13 cellular contexts compared by ENCODE assay signal in the genomic region with DNA sequence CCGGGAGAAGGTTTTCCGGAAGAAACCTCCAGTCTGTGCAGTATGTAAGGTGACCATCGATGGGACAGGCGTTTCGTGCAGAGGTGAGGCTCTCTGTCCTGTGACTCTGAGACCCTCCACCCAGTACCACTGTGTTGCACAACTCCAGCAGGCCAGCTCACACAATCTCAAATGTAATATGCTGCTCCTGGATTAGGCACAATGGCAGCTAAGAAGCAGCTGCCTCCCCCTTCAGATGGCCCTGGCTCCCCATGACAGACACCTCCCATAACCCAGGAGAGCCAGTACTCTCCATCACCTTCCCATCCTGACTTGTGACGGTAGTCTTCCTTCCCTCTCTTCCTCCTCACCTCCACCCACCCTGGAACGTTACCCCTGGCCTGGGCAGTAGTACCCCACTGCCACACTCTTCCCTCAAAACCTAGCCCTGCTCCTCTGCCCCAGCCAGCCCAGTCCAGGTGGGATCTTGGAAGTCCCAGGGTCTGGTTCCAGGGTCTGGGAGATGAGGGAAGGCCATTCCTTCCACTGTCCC. TPM values are rescaled to one million over a fixed set of nuclear protein-coding genes. Genes with fewer than 3 reads are reported as not detected.
DNase-seq lines count a peak whose midpoint lies in the region; ATAC-seq, FAIRE-seq and TF ChIP-seq lines count a peak whose summit lies in the region.
"Had no signal": no experiment of that assay in that cellular context is flagged by ENCODE, and none has a peak within 500 bp of the region (broad histone marks: within the 10 kb centered on the region; RNA-seq: fewer than 3 reads in every experiment).

No MANE protein-coding gene starts in this region.

- in situ Hi-C loops in GM23248 (cut with MboI) (no loop called here), mammary epithelial cell (cut with MboI; ENCODE audit: low sequenced_read_pairs in 2 of 2) (loop anchor here in 1 of 2 donors (25.0 kb wide), 1 partner anchor 235 kb away; a partner anchor contains a TSS), HepG2 (cut with HindIII; ENCODE audit: extremely low pct_ligation_motif_present, low pct_unique_long_range_greater_than_20kb) (no loop called here), GM13976 (cut with MboI; ENCODE audit: low sequenced_read_pairs, unreplicated experiment) (no loop called here)

- 61% methylated on average over 7 of the region's 7 CpGs for WGBS in GM23248 (ENCODE audit: low coverage in 1 of 2, low lambda C conversion rate in 2 of 2, missing lambda C conversion rate in 2 of 2), 2 experiments
- WGBS in mammary epithelial cell (ENCODE audit: low coverage, missing lambda C conversion rate): 38% methylated on average over 3 of the region's 7 CpGs
- WGBS in HepG2 (ENCODE audit: low lambda C conversion rate): 15% methylated on average over 7 of the region's 7 CpGs

- no peaks in the 10 kb centered on the region for H4K20me1 ChIP-seq in GM23248 (ENCODE audit: insufficient read depth)
- H4K20me1 ChIP-seq in mammary epithelial cell (ENCODE audit: insufficient read depth, low read length): no peaks in the 10 kb centered on the region
- H4K20me1 ChIP-seq in HepG2 (ENCODE audit: insufficient read depth, low read length): no peaks in the 10 kb centered on the region

- BruUV-seq in mammary epithelial cell (replicated peaks; lab: Mats Ljungman, UMichigan) (no TSS peak), HepG2 (replicated peaks; lab: Mats Ljungman, UMichigan) (TSS peak; percentile 35)

- peaks cover 33% of the 10 kb centered on the region for H3F3A ChIP-seq in GM23248 (ENCODE audit: insufficient read depth)

- no peak for TF ChIP-seq EP300 in HepG2 (IDR thresholded peaks at IDR 0.05; ENCODE audit: low read depth in 2 of 2, low read length in 2 of 2)
- TF ChIP-seq EP300 in HepG2 (CRISPR knock-in tag; IDR thresholded peaks at IDR 0.05; ENCODE audit: borderline replicate concordance): no peak

- DNase-seq in GM23248: no peak
- no peak for DNase-seq in mammary epithelial cell
- no peak for DNase-seq in HepG2 (ENCODE audit: low spot score)
- no peak for DNase-seq in activated naive CD4-positive, alpha-beta T cell treated with Interleukin-2 at 50 U/mL for 16 hours
- DNase-seq in GM13976 (ENCODE audit: low spot score): no peak
- no peak for DNase-seq in NK-92 (lab: John Stamatoyannopoulos, UW; ENCODE audit: unreplicated experiment)
- DNase-seq in MV-4-11 (lab: John Stamatoyannopoulos, UW): no peak
- DNase-seq: activated CD4-positive, alpha-beta memory T cell treated with anti-CD3 and anti-CD28 coated beads, Interleukin-2, amount 10 ng/mL, durations not matched to agents 7 days and 5 days; cortex of kidney; stimulated activated CD4-positive, alpha-beta T cell treated with anti-CD3 and anti-CD28 coated beads, Interleukin-1b, Interleukin-23, amount 100 ng/mL, for 48 hours had no signal

- H3K9ac ChIP-seq in GM23248 (peak overlapping the region; percentile 95), mammary epithelial cell (ENCODE audit: insufficient read depth, low read length) (no peak overlapping the region), HepG2 (ENCODE audit: insufficient read depth, low read depth, low read length) (peak overlapping the region; percentile 77), stomach smooth muscle (ENCODE audit: low read length in 2 of 2) (peak overlapping the region; percentile 26 to 76)

- H3K9me2 ChIP-seq in GM23248 (ENCODE audit: insufficient read depth): no peaks in the 10 kb centered on the region

- TF ChIP-seq POLR2A in HepG2 (IDR thresholded peaks at IDR 0.05; ENCODE audit: insufficient read depth in 1 of 2, low read depth in 2 of 2, low read length in 2 of 2): no peak

- H3K4me3 ChIP-seq in GM23248 (peak overlapping the region; percentile 87), mammary epithelial cell (replicated peaks in 1 of 3; ENCODE audit: insufficient read depth in 1 of 3, low read depth in 2 of 3, low read length in 3 of 3) (no peak overlapping the region), HepG2 (replicated peaks in 1 of 3; ENCODE audit: insufficient read depth in 1 of 3, low read depth in 2 of 3, low read length in 3 of 3) (peak overlapping the region; percentile 26 to 80 (median 74)), stomach smooth muscle (ENCODE audit: low read length in 2 of 2) (peak overlapping the region; percentile 50 to 73)

- H3K79me2 ChIP-seq in GM23248 (ENCODE audit: insufficient read depth) (peaks cover 27% of the 10 kb centered on the region), mammary epithelial cell (ENCODE audit: insufficient read depth, low read length) (peaks cover 31% of the 10 kb centered on the region), HepG2 (ENCODE audit: insufficient read depth, low read length) (peaks cover 18% of the 10 kb centered on the region)

- no peak for TF ChIP-seq RAD21 in HepG2 (CRISPR knock-in tag; IDR thresholded peaks at IDR 0.05)

- H3K27me3 ChIP-seq in GM23248 (replicated peaks; ENCODE audit: insufficient read depth) (no peaks in the 10 kb centered on the region), mammary epithelial cell (ENCODE audit: insufficient read depth, low read length) (no peaks in the 10 kb centered on the region), HepG2 (ENCODE audit: control insufficient read depth in 1 of 2, insufficient read depth in 2 of 2, low read length in 2 of 2) (no peaks in the 10 kb centered on the region), stomach smooth muscle (ENCODE audit: control insufficient read depth in 1 of 2, insufficient read depth in 2 of 2, low read length in 2 of 2) (no peaks in the 10 kb centered on the region)

- CTCF ChIA-PET in mammary epithelial cell (lab: Charles Lee; ENCODE audit: low non-redundant PET): no interaction called here
- CTCF ChIA-PET in HepG2 (lab: Yijun Ruan, JAX; ENCODE audit: low intra/inter-chr PET ratio, low total read pairs): no interaction called here

- dilution Hi-C loops in mammary epithelial cell (cut with HindIII; ENCODE audit: low sequenced_read_pairs): no loop called here

- H2AFZ ChIP-seq in GM23248: no peak overlapping the region
- H2AFZ ChIP-seq in mammary epithelial cell (ENCODE audit: low read depth, low read length): no peak overlapping the region
- no peak overlapping the region for H2AFZ ChIP-seq in HepG2 (ENCODE audit: low read length)

- H3K4me2 ChIP-seq in GM23248 (ENCODE audit: unreplicated experiment): peak overlapping the region; percentile 99
- peak overlapping the region; percentile 85 for H3K4me2 ChIP-seq in mammary epithelial cell (ENCODE audit: insufficient read depth, low read depth, low read length)
- H3K4me2 ChIP-seq in HepG2 (ENCODE audit: low read depth, low read length): peak overlapping the region; percentile 95

- no peak for ATAC-seq in HepG2

- H3K9me3 ChIP-seq in GM23248 (ENCODE audit: low read depth) (no peaks in the 10 kb centered on the region), mammary epithelial cell (replicated peaks; ENCODE audit: insufficient read depth, low read length) (no peaks in the 10 kb centered on the region), HepG2 (ENCODE audit: low read length) (no peaks in the 10 kb centered on the region), stomach smooth muscle (ENCODE audit: control insufficient read depth in 2 of 2, low read length in 2 of 2) (no peaks in the 10 kb centered on the region)

- intact Hi-C loops in mammary epithelial cell (cut with micrococcal nuclease): no loop called here
- intact Hi-C loops in HepG2 (cut with micrococcal nuclease; ENCODE audit: unreplicated experiment): no loop called here

- H3K4me1 ChIP-seq in GM23248 (ENCODE audit: insufficient read depth) (peaks cover 73% of the 10 kb centered on the region), mammary epithelial cell (ENCODE audit: insufficient read depth, low read length) (peaks cover 67% of the 10 kb centered on the region), HepG2 (ENCODE audit: insufficient read depth, low read length) (peaks cover 57% of the 10 kb centered on the region), stomach smooth muscle (ENCODE audit: control insufficient read depth, insufficient read depth, low read length) (peaks cover 75% of the 10 kb centered on the region)

- no peak for FAIRE-seq in HepG2 (lab: Jason Lieb, UNC)
- FAIRE-seq: GM19239, islet of Langerhans had no signal

- H3K36me3 ChIP-seq in GM23248 (ENCODE audit: low read depth) (no peaks in the 10 kb centered on the region), mammary epithelial cell (ENCODE audit: insufficient read depth, low read length) (no peaks in the 10 kb centered on the region), HepG2 (replicated peaks in 1 of 2; ENCODE audit: control insufficient read depth in 1 of 2, insufficient read depth in 2 of 2, low read length in 2 of 2) (0 out of 5 replicates have a peak, but pooled peaks cover 0 to 7% of the 10 kb centered on the region in 2 experiments), stomach smooth muscle (ENCODE audit: control insufficient read depth in 2 of 2, insufficient read depth in 2 of 2, low read length in 2 of 2) (peaks cover 6% of the 10 kb centered on the region in 2 donors)

- TF ChIP-seq CTCF in mammary epithelial cell (conservative IDR thresholded peaks at IDR 0.05 in 1 of 2, IDR thresholded peaks at IDR 0.05 in 1 of 2; ENCODE audit: extremely low read depth in 1 of 2, insufficient read depth in 1 of 2, low read depth in 1 of 2, low read length in 2 of 2) (no peak), HepG2 (CRISPR knock-in tag; IDR thresholded peaks at IDR 0.05) (no peak), GM13976 (IDR thresholded peaks at IDR 0.05; ENCODE audit: borderline replicate concordance, control extremely low read depth, extremely low read depth, insufficient read depth, missing control alignments) (no peak)

- peak overlapping the region; percentile 98 for H3K27ac ChIP-seq in GM23248
- H3K27ac ChIP-seq in mammary epithelial cell (ENCODE audit: insufficient read depth, low read depth, low read length): no peak overlapping the region
- H3K27ac ChIP-seq in HepG2 (ENCODE audit: extremely low read length, insufficient read depth, low read length): peak overlapping the region; percentile 89
- peak overlapping the region; percentile 98 for H3K27ac ChIP-seq in stomach smooth muscle (ENCODE audit: low read length)

- POLR2A ChIA-PET in HepG2 (lab: Yijun Ruan, JAX): interaction anchor here (0.8 to 8.3 kb wide), 14 partner anchors 9 to 449 kb away, joined by 3 to 83 read pairs (median 7); a partner anchor contains a TSS

RNA-seq across cellular contexts. Expression of a gene that starts 2.1 kb away (rescaled TPM):
- 41.6 and 48.6 TPM in 2 replicates for total RNA-seq in GM23248 (2014; rRNA removed; shearing (Covaris generic))
- polyA plus RNA-seq in GM23248 (2016; fragmentation: Nextera tagmentation; extraction: Ambion mirVana) (24.1 and 26.1 TPM in 2 replicates), mammary epithelial cell (6.6 TPM), HepG2 (2011; rRNA removed) (18.0 and 20.4 TPM in 2 replicates)
- total RNA-seq in mammary epithelial cell (1 to 10 TPM; 3.7 to 4.2 TPM), HepG2 (2016; rRNA removed; fragmentation: Illumina TruSeq; extraction: Trizol) (3.2 and 8.9 TPM in 2 replicates)
- 16.7 TPM for polyA minus RNA-seq in mammary epithelial cell
- 3.1 and 5.0 TPM in 2 replicates for total RNA-seq in HepG2 (2016; cell fraction: cytosol; rRNA removed; fragmentation: Illumina TruSeq; extraction: Trizol; ENCODE audit: low read depth)
- total RNA-seq in HepG2 (2016; cell fraction: insoluble cytoplasmic fraction; rRNA removed; fragmentation: Illumina TruSeq; extraction: Trizol): 2.8 and 9.5 TPM in 2 replicates
- total RNA-seq in HepG2 (2016; cell fraction: membrane; rRNA removed; fragmentation: Illumina TruSeq; extraction: Trizol): 3.1 and 3.8 TPM in 2 replicates
- total RNA-seq in HepG2 (2016; cell fraction: nucleus; rRNA removed; fragmentation: Illumina TruSeq; extraction: Trizol): 13.3 and 14.8 TPM in 2 replicates
- 3.9 and 6.8 TPM in 2 replicates for polyA plus RNA-seq in HepG2 (2011; cell fraction: cytosol; rRNA removed)
- polyA plus RNA-seq in HepG2 (2011; cell fraction: nucleus; rRNA removed): 181 and 258 TPM in 2 replicates
- 13.0 and 15.3 TPM in 2 replicates for polyA plus RNA-seq in HepG2 (2012)
- 0.96 and 1.4 TPM in 2 replicates for polyA plus RNA-seq in HepG2 (2016; cell fraction: cytosol; fragmentation: Illumina TruSeq; extraction: Trizol; ENCODE audit: low read depth)
- polyA plus RNA-seq in HepG2 (2016; cell fraction: insoluble cytoplasmic fraction; fragmentation: Illumina TruSeq; extraction: Trizol; ENCODE audit: low read depth): 5.7 and 8.2 TPM in 2 replicates
- 2.0 and 4.2 TPM in 2 replicates for polyA plus RNA-seq in HepG2 (2016; cell fraction: membrane; fragmentation: Illumina TruSeq; extraction: Trizol; ENCODE audit: low read depth)
- polyA plus RNA-seq in HepG2 (2016; cell fraction: nucleus; fragmentation: Illumina TruSeq; extraction: Trizol; ENCODE audit: insufficient read depth, low read depth): 34.1 and 49.0 TPM in 2 replicates
- 34.0 and 38.3 TPM in 2 replicates for polyA minus RNA-seq in HepG2 (2011; rRNA and poly(A)+ RNA removed; ENCODE audit: low replicate concordance)
- polyA minus RNA-seq in HepG2 (2011; cell fraction: cytosol; rRNA and poly(A)+ RNA removed): 9.9 and 10.3 TPM in 2 replicates
- polyA minus RNA-seq in HepG2 (2011; cell fraction: nucleus; rRNA and poly(A)+ RNA removed): 63.8 and 80.3 TPM in 2 replicates

RNA-seq across cellular contexts. Expression of a gene that starts 27.2 kb away (rescaled TPM):
- 42.5 and 48.7 TPM in 2 replicates for total RNA-seq in GM23248 (2014; rRNA removed; shearing (Covaris generic))
- polyA plus RNA-seq in GM23248 (2016; fragmentation: Nextera tagmentation; extraction: Ambion mirVana): 54.7 and 55.5 TPM in 2 replicates
- 10 to 100 TPM; 30.0 to 39.4 TPM for total RNA-seq in mammary epithelial cell
- 28.0 TPM for polyA plus RNA-seq in mammary epithelial cell
- 85.5 TPM for polyA minus RNA-seq in mammary epithelial cell
- total RNA-seq in HepG2 (2016; rRNA removed; fragmentation: Illumina TruSeq; extraction: Trizol): 9.0 and 9.2 TPM in 2 replicates
- total RNA-seq in HepG2 (2016; cell fraction: cytosol; rRNA removed; fragmentation: Illumina TruSeq; extraction: Trizol; ENCODE audit: low read depth): 0.79 and 1.3 TPM in 2 replicates
- 7.9 and 8.6 TPM in 2 replicates for total RNA-seq in HepG2 (2016; cell fraction: insoluble cytoplasmic fraction; rRNA removed; fragmentation: Illumina TruSeq; extraction: Trizol)
- 2.8 and 3.1 TPM in 2 replicates for total RNA-seq in HepG2 (2016; cell fraction: membrane; rRNA removed; fragmentation: Illumina TruSeq; extraction: Trizol)
- 5.1 and 5.3 TPM in 2 replicates for total RNA-seq in HepG2 (2016; cell fraction: nucleus; rRNA removed; fragmentation: Illumina TruSeq; extraction: Trizol)
- 9.2 and 10.7 TPM in 2 replicates for polyA plus RNA-seq in HepG2 (2011; rRNA removed)
- 11.7 and 12.2 TPM in 2 replicates for polyA plus RNA-seq in HepG2 (2011; cell fraction: cytosol; rRNA removed)
- 12.1 and 12.6 TPM in 2 replicates for polyA plus RNA-seq in HepG2 (2011; cell fraction: nucleus; rRNA removed)
- 6.0 and 9.7 TPM in 2 replicates for polyA plus RNA-seq in HepG2 (2012)
- 0.86 and 1.1 TPM in 2 replicates for polyA plus RNA-seq in HepG2 (2016; cell fraction: cytosol; fragmentation: Illumina TruSeq; extraction: Trizol; ENCODE audit: low read depth)
- polyA plus RNA-seq in HepG2 (2016; cell fraction: insoluble cytoplasmic fraction; fragmentation: Illumina TruSeq; extraction: Trizol; ENCODE audit: low read depth): 11.6 and 12.5 TPM in 2 replicates
- polyA plus RNA-seq in HepG2 (2016; cell fraction: membrane; fragmentation: Illumina TruSeq; extraction: Trizol; ENCODE audit: low read depth): 2.0 and 3.3 TPM in 2 replicates
- 7.6 and 8.3 TPM in 2 replicates for polyA plus RNA-seq in HepG2 (2016; cell fraction: nucleus; fragmentation: Illumina TruSeq; extraction: Trizol; ENCODE audit: insufficient read depth, low read depth)
- polyA minus RNA-seq in HepG2 (2011; rRNA and poly(A)+ RNA removed; ENCODE audit: low replicate concordance): 27.5 and 69.5 TPM in 2 replicates
- 8.3 and 10.6 TPM in 2 replicates for polyA minus RNA-seq in HepG2 (2011; cell fraction: cytosol; rRNA and poly(A)+ RNA removed)
- 9.5 and 12.8 TPM in 2 replicates for polyA minus RNA-seq in HepG2 (2011; cell fraction: nucleus; rRNA and poly(A)+ RNA removed)

RNA-seq across cellular contexts. Expression of a gene that starts 45.5 kb away (rescaled TPM):
- 1,132 and 1,614 TPM in 2 replicates for total RNA-seq in GM23248 (2014; rRNA removed; shearing (Covaris generic))
- 1,827 and 1,899 TPM in 2 replicates for polyA plus RNA-seq in GM23248 (2016; fragmentation: Nextera tagmentation; extraction: Ambion mirVana)
- total RNA-seq in mammary epithelial cell: 100 to 1,000 TPM in 1 of 2 donors, 10 to 100 TPM in 1; 47.7 to 125 TPM
- 291 TPM for polyA plus RNA-seq in mammary epithelial cell
- polyA minus RNA-seq in mammary epithelial cell: 208 TPM
- 2.1 and 3.9 TPM in 2 replicates for total RNA-seq in HepG2 (2016; rRNA removed; fragmentation: Illumina TruSeq; extraction: Trizol)
- total RNA-seq in HepG2 (2016; cell fraction: cytosol; rRNA removed; fragmentation: Illumina TruSeq; extraction: Trizol; ENCODE audit: low read depth): 5.3 and 5.9 TPM in 2 replicates
- 2.5 and 4.7 TPM in 2 replicates for total RNA-seq in HepG2 (2016; cell fraction: insoluble cytoplasmic fraction; rRNA removed; fragmentation: Illumina TruSeq; extraction: Trizol)
- 3.3 and 3.5 TPM in 2 replicates for total RNA-seq in HepG2 (2016; cell fraction: membrane; rRNA removed; fragmentation: Illumina TruSeq; extraction: Trizol)
- total RNA-seq in HepG2 (2016; cell fraction: nucleus; rRNA removed; fragmentation: Illumina TruSeq; extraction: Trizol): 1.9 and 3.2 TPM in 2 replicates
- polyA plus RNA-seq in HepG2 (2011; rRNA removed): 22.6 and 25.2 TPM in 2 replicates
- 19.0 and 41.0 TPM in 2 replicates for polyA plus RNA-seq in HepG2 (2011; cell fraction: cytosol; rRNA removed)
- polyA plus RNA-seq in HepG2 (2011; cell fraction: nucleus; rRNA removed): 8.4 and 9.6 TPM in 2 replicates
- 3.4 and 4.6 TPM in 2 replicates for polyA plus RNA-seq in HepG2 (2012)
- polyA plus RNA-seq in HepG2 (2016; cell fraction: cytosol; fragmentation: Illumina TruSeq; extraction: Trizol; ENCODE audit: low read depth): 4.2 and 5.7 TPM in 2 replicates
- 2.0 and 2.4 TPM in 2 replicates for polyA plus RNA-seq in HepG2 (2016; cell fraction: insoluble cytoplasmic fraction; fragmentation: Illumina TruSeq; extraction: Trizol; ENCODE audit: low read depth)
- 3.2 and 3.8 TPM in 2 replicates for polyA plus RNA-seq in HepG2 (2016; cell fraction: membrane; fragmentation: Illumina TruSeq; extraction: Trizol; ENCODE audit: low read depth)
- polyA plus RNA-seq in HepG2 (2016; cell fraction: nucleus; fragmentation: Illumina TruSeq; extraction: Trizol; ENCODE audit: insufficient read depth, low read depth): 5.4 and 7.5 TPM in 2 replicates
- polyA minus RNA-seq in HepG2 (2011; rRNA and poly(A)+ RNA removed; ENCODE audit: low replicate concordance): 9.0 and 27.1 TPM in 2 replicates
- 8.7 and 9.5 TPM in 2 replicates for polyA minus RNA-seq in HepG2 (2011; cell fraction: cytosol; rRNA and poly(A)+ RNA removed)
- 0.77 and 1.6 TPM in 2 replicates for polyA minus RNA-seq in HepG2 (2011; cell fraction: nucleus; rRNA and poly(A)+ RNA removed)

RNA-seq across cellular contexts. Expression of a gene that starts 45.7 kb away (rescaled TPM):
- total RNA-seq in GM23248 (2014; rRNA removed; shearing (Covaris generic)): 436 and 501 TPM in 2 replicates
- polyA plus RNA-seq in GM23248 (2016; fragmentation: Nextera tagmentation; extraction: Ambion mirVana) (73.4 and 74.8 TPM in 2 replicates), mammary epithelial cell (312 TPM), HepG2 (2011; rRNA removed) (327 and 416 TPM in 2 replicates)
- total RNA-seq in mammary epithelial cell (100 to 1,000 TPM; 350 to 850 TPM), HepG2 (2016; rRNA removed; fragmentation: Illumina TruSeq; extraction: Trizol) (548 and 779 TPM in 2 replicates)
- 610 TPM for polyA minus RNA-seq in mammary epithelial cell
- 127 and 150 TPM in 2 replicates for total RNA-seq in HepG2 (2016; cell fraction: cytosol; rRNA removed; fragmentation: Illumina TruSeq; extraction: Trizol; ENCODE audit: low read depth)
- total RNA-seq in HepG2 (2016; cell fraction: insoluble cytoplasmic fraction; rRNA removed; fragmentation: Illumina TruSeq; extraction: Trizol): 568 and 746 TPM in 2 replicates
- 454 and 551 TPM in 2 replicates for total RNA-seq in HepG2 (2016; cell fraction: membrane; rRNA removed; fragmentation: Illumina TruSeq; extraction: Trizol)
- total RNA-seq in HepG2 (2016; cell fraction: nucleus; rRNA removed; fragmentation: Illumina TruSeq; extraction: Trizol): 263 and 291 TPM in 2 replicates
- 501 and 516 TPM in 2 replicates for polyA plus RNA-seq in HepG2 (2011; cell fraction: cytosol; rRNA removed)
- polyA plus RNA-seq in HepG2 (2011; cell fraction: nucleus; rRNA removed): 203 and 222 TPM in 2 replicates
- polyA plus RNA-seq in HepG2 (2012): 450 and 479 TPM in 2 replicates
- polyA plus RNA-seq in HepG2 (2016; cell fraction: cytosol; fragmentation: Illumina TruSeq; extraction: Trizol; ENCODE audit: low read depth): 74.7 and 91.4 TPM in 2 replicates
- 445 and 458 TPM in 2 replicates for polyA plus RNA-seq in HepG2 (2016; cell fraction: insoluble cytoplasmic fraction; fragmentation: Illumina TruSeq; extraction: Trizol; ENCODE audit: low read depth)
- polyA plus RNA-seq in HepG2 (2016; cell fraction: membrane; fragmentation: Illumina TruSeq; extraction: Trizol; ENCODE audit: low read depth): 254 and 316 TPM in 2 replicates
- 258 and 266 TPM in 2 replicates for polyA plus RNA-seq in HepG2 (2016; cell fraction: nucleus; fragmentation: Illumina TruSeq; extraction: Trizol; ENCODE audit: insufficient read depth, low read depth)
- 738 and 1,247 TPM in 2 replicates for polyA minus RNA-seq in HepG2 (2011; rRNA and poly(A)+ RNA removed; ENCODE audit: low replicate concordance)
- 496 and 595 TPM in 2 replicates for polyA minus RNA-seq in HepG2 (2011; cell fraction: cytosol; rRNA and poly(A)+ RNA removed)
- 250 and 365 TPM in 2 replicates for polyA minus RNA-seq in HepG2 (2011; cell fraction: nucleus; rRNA and poly(A)+ RNA removed)

RNA-seq across cellular contexts. Expression of a gene that starts 51.3 kb away (rescaled TPM):
- not detected in 2 replicates for total RNA-seq in GM23248 (2014; rRNA removed; shearing (Covaris generic))
- polyA plus RNA-seq in GM23248 (2016; fragmentation: Nextera tagmentation; extraction: Ambion mirVana) (0.33 and 0.43 TPM in 2 replicates), mammary epithelial cell (0.29 TPM), HepG2 (2011; rRNA removed) (108 and 131 TPM in 2 replicates)
- total RNA-seq in mammary epithelial cell (under 1 TPM in 1 of 2 donors, not detected in 1; 0.16 TPM), HepG2 (2016; rRNA removed; fragmentation: Illumina TruSeq; extraction: Trizol) (6.1 and 14.9 TPM in 2 replicates)
- not detected for polyA minus RNA-seq in mammary epithelial cell
- 1.3 and 1.6 TPM in 2 replicates for total RNA-seq in HepG2 (2016; cell fraction: cytosol; rRNA removed; fragmentation: Illumina TruSeq; extraction: Trizol; ENCODE audit: low read depth)
- total RNA-seq in HepG2 (2016; cell fraction: insoluble cytoplasmic fraction; rRNA removed; fragmentation: Illumina TruSeq; extraction: Trizol): 5.1 and 14.3 TPM in 2 replicates
- total RNA-seq in HepG2 (2016; cell fraction: membrane; rRNA removed; fragmentation: Illumina TruSeq; extraction: Trizol): 3.9 and 5.2 TPM in 2 replicates
- total RNA-seq in HepG2 (2016; cell fraction: nucleus; rRNA removed; fragmentation: Illumina TruSeq; extraction: Trizol): 20.7 and 23.6 TPM in 2 replicates
- 102 and 125 TPM in 2 replicates for polyA plus RNA-seq in HepG2 (2011; cell fraction: cytosol; rRNA removed)
- 476 and 502 TPM in 2 replicates for polyA plus RNA-seq in HepG2 (2011; cell fraction: nucleus; rRNA removed)
- polyA plus RNA-seq in HepG2 (2012): 40.7 and 74.1 TPM in 2 replicates
- 2.1 and 3.1 TPM in 2 replicates for polyA plus RNA-seq in HepG2 (2016; cell fraction: cytosol; fragmentation: Illumina TruSeq; extraction: Trizol; ENCODE audit: low read depth)
- polyA plus RNA-seq in HepG2 (2016; cell fraction: insoluble cytoplasmic fraction; fragmentation: Illumina TruSeq; extraction: Trizol; ENCODE audit: low read depth): 8.4 and 8.5 TPM in 2 replicates
- polyA plus RNA-seq in HepG2 (2016; cell fraction: membrane; fragmentation: Illumina TruSeq; extraction: Trizol; ENCODE audit: low read depth): 3.3 and 4.5 TPM in 2 replicates
- polyA plus RNA-seq in HepG2 (2016; cell fraction: nucleus; fragmentation: Illumina TruSeq; extraction: Trizol; ENCODE audit: insufficient read depth, low read depth): 40.5 and 42.0 TPM in 2 replicates
- polyA minus RNA-seq in HepG2 (2011; rRNA and poly(A)+ RNA removed; ENCODE audit: low replicate concordance): 0.16 and 255 TPM in 2 replicates
- 39.8 and 42.8 TPM in 2 replicates for polyA minus RNA-seq in HepG2 (2011; cell fraction: cytosol; rRNA and poly(A)+ RNA removed)
- polyA minus RNA-seq in HepG2 (2011; cell fraction: nucleus; rRNA and poly(A)+ RNA removed): 79.3 and 125 TPM in 2 replicates

Comparison
In these comparisons a context has a peak if more than half of its experiments do, and no peak if none do; other contexts are left out.
1. H3K4me3 ChIP-seq: peak in GM23248 (single experiment), HepG2 (3 of 3) and stomach smooth muscle (2 of 2); none in mammary epithelial cell (0 of 3).
2. Peak in every context shown above with its lines, with median percentiles within 50 percentile points of each other: H3K4me2 ChIP-seq.